Comparison of ENCODE assay signal across 1 cellular context in the genomic region with DNA sequence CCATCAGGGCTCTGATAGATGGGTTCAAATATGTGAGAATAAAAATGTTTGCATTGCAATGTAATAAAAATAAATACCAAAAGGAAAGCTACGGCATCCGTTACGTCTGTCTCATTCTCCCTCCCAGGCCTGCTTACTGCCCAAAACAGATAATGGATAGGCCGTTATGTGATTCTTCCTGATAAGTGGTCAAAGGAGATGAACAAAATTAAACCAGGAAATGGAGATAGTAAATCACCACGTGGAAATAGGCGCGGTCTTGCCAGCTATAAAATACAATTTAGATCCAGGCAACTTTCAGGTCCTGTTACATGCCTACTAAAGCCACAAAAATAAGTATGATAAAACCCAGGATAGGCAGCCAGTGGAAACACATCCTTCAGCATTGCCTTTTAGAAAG.
A peak's percentile ranks its signal among the peaks of the same experiment; 100 is the strongest.
TF ChIP-seq lines count a peak whose summit lies in the region.

No MANE protein-coding gene starts in this region.

TF ChIP-seq in K562, 482 proteins besides CTCF, POLR2A, EP300 and RAD21 (continued from another document and continues in another):
- TF ChIP-seq, protein P1, sequence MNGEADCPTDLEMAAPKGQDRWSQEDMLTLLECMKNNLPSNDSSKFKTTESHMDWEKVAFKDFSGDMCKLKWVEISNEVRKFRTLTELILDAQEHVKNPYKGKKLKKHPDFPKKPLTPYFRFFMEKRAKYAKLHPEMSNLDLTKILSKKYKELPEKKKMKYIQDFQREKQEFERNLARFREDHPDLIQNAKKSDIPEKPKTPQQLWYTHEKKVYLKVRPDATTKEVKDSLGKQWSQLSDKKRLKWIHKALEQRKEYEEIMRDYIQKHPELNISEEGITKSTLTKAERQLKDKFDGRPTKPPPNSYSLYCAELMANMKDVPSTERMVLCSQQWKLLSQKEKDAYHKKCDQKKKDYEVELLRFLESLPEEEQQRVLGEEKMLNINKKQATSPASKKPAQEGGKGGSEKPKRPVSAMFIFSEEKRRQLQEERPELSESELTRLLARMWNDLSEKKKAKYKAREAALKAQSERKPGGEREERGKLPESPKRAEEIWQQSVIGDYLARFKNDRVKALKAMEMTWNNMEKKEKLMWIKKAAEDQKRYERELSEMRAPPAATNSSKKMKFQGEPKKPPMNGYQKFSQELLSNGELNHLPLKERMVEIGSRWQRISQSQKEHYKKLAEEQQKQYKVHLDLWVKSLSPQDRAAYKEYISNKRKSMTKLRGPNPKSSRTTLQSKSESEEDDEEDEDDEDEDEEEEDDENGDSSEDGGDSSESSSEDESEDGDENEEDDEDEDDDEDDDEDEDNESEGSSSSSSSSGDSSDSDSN (IDR thresholded peaks at IDR 0.05; ENCODE audit: borderline replicate concordance in 1 of 2, low read depth in 2 of 2, low read length in 2 of 2): no peak
- TF ChIP-seq NR4A1 (CRISPR knock-in tag; IDR thresholded peaks at IDR 0.05) (no peak), NR4A1 (tag; IDR thresholded peaks at IDR 0.05) (0 out of 2 replicates have a peak, but pooled peaks have one; percentile 17), CBX5 (IDR thresholded peaks at IDR 0.05; ENCODE audit: borderline replicate concordance, low read depth) (no peak), KLF6 (CRISPR knock-in tag; IDR thresholded peaks at IDR 0.05; ENCODE audit: borderline replicate concordance) (0 out of 2 replicates have a peak, but pooled peaks have one; percentile 23), GABPA (tag; conservative IDR thresholded peaks at IDR 0.05; ENCODE audit: low read depth) (no peak), CBX3 (IDR thresholded peaks at IDR 0.05; ENCODE audit: borderline replicate concordance in 1 of 2, low read length in 2 of 2) (no peak), MYC (IDR thresholded peaks at IDR 0.05; ENCODE audit: low read depth, low read length) (peak; percentile 63), MYC (CRISPR knock-in tag; IDR thresholded peaks at IDR 0.05; ENCODE audit: borderline replicate concordance, low read depth) (no peak), EP400 (IDR thresholded peaks at IDR 0.05) (0 out of 2 replicates have a peak, but pooled peaks have one; percentile 39), TCF7 (IDR thresholded peaks at IDR 0.05; ENCODE audit: borderline replicate concordance) (no peak), POLR3A (IDR thresholded peaks at IDR 0.05; ENCODE audit: borderline replicate concordance, extremely low read depth, insufficient read depth, insufficient read length) (no peak), SAP30 (IDR thresholded peaks at IDR 0.05; ENCODE audit: borderline replicate concordance, insufficient read depth, low read depth, low read length, poor library complexity, severe bottlenecking) (no peak), YBX1 (IDR thresholded peaks at IDR 0.05) (no peak), ZNF184 (CRISPR knock-in tag; IDR thresholded peaks at IDR 0.05) (no peak), NRF1 (conservative IDR thresholded peaks at IDR 0.05 in 1 of 2, IDR thresholded peaks at IDR 0.05 in 1 of 2) (no peak), CBFA2T2 (conservative IDR thresholded peaks at IDR 0.05) (peak; percentile 51; the same call in 1 of the 2 replicates), PML (IDR thresholded peaks at IDR 0.05; ENCODE audit: low read length) (no peak), ZNF282 (CRISPR knock-in tag; IDR thresholded peaks at IDR 0.05) (no peak), SREBF2 (CRISPR knock-in tag; IDR thresholded peaks at IDR 0.05) (no peak), CHD1 (IDR thresholded peaks at IDR 0.05; ENCODE audit: low read length) (no peak), CXXC5 (CRISPR knock-in tag; IDR thresholded peaks at IDR 0.05) (peak; percentile 49), ZFPM2 (CRISPR knock-in tag; IDR thresholded peaks at IDR 0.05) (0 out of 2 replicates have a peak, but pooled peaks have one; percentile 53), NFE2 (IDR thresholded peaks at IDR 0.05; ENCODE audit: low read depth) (peak; percentile 33; the same call in 1 of the 2 replicates), SOX6 (IDR thresholded peaks at IDR 0.05) (0 out of 2 replicates have a peak, but pooled peaks have one; percentile 5), OTX1 (CRISPR knock-in tag; IDR thresholded peaks at IDR 0.05) (no peak), RBFOX2 (IDR thresholded peaks at IDR 0.05; ENCODE audit: low read depth, low read length) (no peak), WHSC1 (IDR thresholded peaks at IDR 0.05; ENCODE audit: low read length) (no peak), NELFE (IDR thresholded peaks at IDR 0.05; ENCODE audit: insufficient read depth, insufficient read length) (no peak), KLF16 (IDR thresholded peaks at IDR 0.05) (0 out of 2 replicates have a peak, but pooled peaks have one; percentile 28), ZNF507 (tag; conservative IDR thresholded peaks at IDR 0.05) (no peak), SP2 (IDR thresholded peaks at IDR 0.05; ENCODE audit: extremely low read depth, low read depth, low read length, poor library complexity, severe bottlenecking) (no peak), GATAD2A (IDR thresholded peaks at IDR 0.05) (no peak), TAF15 (IDR thresholded peaks at IDR 0.05; ENCODE audit: low read depth, low read length) (no peak), ARID2 (IDR thresholded peaks at IDR 0.05) (no peak), SMAD4 (CRISPR knock-in tag; conservative IDR thresholded peaks at IDR 0.05) (peak; percentile 12; the same call in 1 of the 2 replicates), MEIS2 (IDR thresholded peaks at IDR 0.05; ENCODE audit: partially characterized antibody) (peak; percentile 15), NCOR1 (IDR thresholded peaks at IDR 0.05) (no peak), ZNF23 (CRISPR knock-in tag; IDR thresholded peaks at IDR 0.05) (no peak), TAL1 (IDR thresholded peaks at IDR 0.05) (peak; percentile 62), ZKSCAN3 (CRISPR knock-in tag; IDR thresholded peaks at IDR 0.05) (no peak), STAT5A (IDR thresholded peaks at IDR 0.05; ENCODE audit: borderline replicate concordance, low read length) (no peak), MECOM (CRISPR knock-in tag; IDR thresholded peaks at IDR 0.05) (peak; percentile 23; the same call in 1 of the 2 replicates), GATAD2B (IDR thresholded peaks at IDR 0.05; ENCODE audit: borderline replicate concordance) (no peak), L3MBTL2 (IDR thresholded peaks at IDR 0.05) (peak; percentile 87), ZNF76 (CRISPR knock-in tag; IDR thresholded peaks at IDR 0.05; ENCODE audit: borderline replicate concordance) (0 out of 2 replicates have a peak, but pooled peaks have one; percentile 13), BHLHE40 (IDR thresholded peaks at IDR 0.05; ENCODE audit: low read length) (no peak), MYNN (IDR thresholded peaks at IDR 0.05) (no peak), MYNN (CRISPR knock-in tag; IDR thresholded peaks at IDR 0.05) (no peak), ZNF324 (CRISPR knock-in tag; IDR thresholded peaks at IDR 0.05) (no peak), EHMT2 (IDR thresholded peaks at IDR 0.05) (no peak), BACH1 (tag; IDR thresholded peaks at IDR 0.05) (no peak), ZNF175 (CRISPR knock-in tag; IDR thresholded peaks at IDR 0.05; ENCODE audit: low read depth) (0 out of 2 replicates have a peak, but pooled peaks have one; percentile 21), NR2C2 (CRISPR knock-in tag; IDR thresholded peaks at IDR 0.05) (no peak), NR2C2 (tag; IDR thresholded peaks at IDR 0.05) (0 out of 2 replicates have a peak, but pooled peaks have one; percentile 5), TCFL5 (CRISPR knock-in tag; conservative IDR thresholded peaks at IDR 0.05) (no peak), KLF1 (tag; IDR thresholded peaks at IDR 0.05) (no peak), TFAM (CRISPR knock-in tag; conservative IDR thresholded peaks at IDR 0.05) (no peak), CBX1 (IDR thresholded peaks at IDR 0.05; ENCODE audit: low read depth) (no peak), PRPF4 (IDR thresholded peaks at IDR 0.05; ENCODE audit: insufficient read depth, low read depth, low read length, poor library complexity, severe bottlenecking) (no peak)
- TF ChIP-seq, protein P2, sequence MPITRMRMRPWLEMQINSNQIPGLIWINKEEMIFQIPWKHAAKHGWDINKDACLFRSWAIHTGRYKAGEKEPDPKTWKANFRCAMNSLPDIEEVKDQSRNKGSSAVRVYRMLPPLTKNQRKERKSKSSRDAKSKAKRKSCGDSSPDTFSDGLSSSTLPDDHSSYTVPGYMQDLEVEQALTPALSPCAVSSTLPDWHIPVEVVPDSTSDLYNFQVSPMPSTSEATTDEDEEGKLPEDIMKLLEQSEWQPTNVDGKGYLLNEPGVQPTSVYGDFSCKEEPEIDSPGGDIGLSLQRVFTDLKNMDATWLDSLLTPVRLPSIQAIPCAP (CRISPR knock-in tag; IDR thresholded peaks at IDR 0.05; ENCODE audit: borderline replicate concordance): no peak
- TF ChIP-seq, protein P3, sequence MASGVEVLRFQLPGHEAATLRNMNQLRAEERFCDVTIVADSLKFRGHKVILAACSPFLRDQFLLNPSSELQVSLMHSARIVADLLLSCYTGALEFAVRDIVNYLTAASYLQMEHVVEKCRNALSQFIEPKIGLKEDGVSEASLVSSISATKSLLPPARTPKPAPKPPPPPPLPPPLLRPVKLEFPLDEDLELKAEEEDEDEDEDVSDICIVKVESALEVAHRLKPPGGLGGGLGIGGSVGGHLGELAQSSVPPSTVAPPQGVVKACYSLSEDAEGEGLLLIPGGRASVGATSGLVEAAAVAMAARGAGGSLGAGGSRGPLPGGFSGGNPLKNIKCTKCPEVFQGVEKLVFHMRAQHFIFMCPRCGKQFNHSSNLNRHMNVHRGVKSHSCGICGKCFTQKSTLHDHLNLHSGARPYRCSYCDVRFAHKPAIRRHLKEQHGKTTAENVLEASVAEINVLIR (CRISPR knock-in tag; IDR thresholded peaks at IDR 0.05): no peak
- TF ChIP-seq, protein P4, sequence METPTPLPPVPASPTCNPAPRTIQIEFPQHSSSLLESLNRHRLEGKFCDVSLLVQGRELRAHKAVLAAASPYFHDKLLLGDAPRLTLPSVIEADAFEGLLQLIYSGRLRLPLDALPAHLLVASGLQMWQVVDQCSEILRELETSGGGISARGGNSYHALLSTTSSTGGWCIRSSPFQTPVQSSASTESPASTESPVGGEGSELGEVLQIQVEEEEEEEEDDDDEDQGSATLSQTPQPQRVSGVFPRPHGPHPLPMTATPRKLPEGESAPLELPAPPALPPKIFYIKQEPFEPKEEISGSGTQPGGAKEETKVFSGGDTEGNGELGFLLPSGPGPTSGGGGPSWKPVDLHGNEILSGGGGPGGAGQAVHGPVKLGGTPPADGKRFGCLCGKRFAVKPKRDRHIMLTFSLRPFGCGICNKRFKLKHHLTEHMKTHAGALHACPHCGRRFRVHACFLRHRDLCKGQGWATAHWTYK (CRISPR knock-in tag; IDR thresholded peaks at IDR 0.05): no peak
- TF ChIP-seq, protein P5, sequence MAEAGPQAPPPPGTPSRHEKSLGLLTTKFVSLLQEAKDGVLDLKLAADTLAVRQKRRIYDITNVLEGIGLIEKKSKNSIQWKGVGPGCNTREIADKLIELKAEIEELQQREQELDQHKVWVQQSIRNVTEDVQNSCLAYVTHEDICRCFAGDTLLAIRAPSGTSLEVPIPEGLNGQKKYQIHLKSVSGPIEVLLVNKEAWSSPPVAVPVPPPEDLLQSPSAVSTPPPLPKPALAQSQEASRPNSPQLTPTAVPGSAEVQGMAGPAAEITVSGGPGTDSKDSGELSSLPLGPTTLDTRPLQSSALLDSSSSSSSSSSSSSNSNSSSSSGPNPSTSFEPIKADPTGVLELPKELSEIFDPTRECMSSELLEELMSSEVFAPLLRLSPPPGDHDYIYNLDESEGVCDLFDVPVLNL (CRISPR knock-in tag; IDR thresholded peaks at IDR 0.05; ENCODE audit: low read depth): no peak
- TF ChIP-seq, protein P6, sequence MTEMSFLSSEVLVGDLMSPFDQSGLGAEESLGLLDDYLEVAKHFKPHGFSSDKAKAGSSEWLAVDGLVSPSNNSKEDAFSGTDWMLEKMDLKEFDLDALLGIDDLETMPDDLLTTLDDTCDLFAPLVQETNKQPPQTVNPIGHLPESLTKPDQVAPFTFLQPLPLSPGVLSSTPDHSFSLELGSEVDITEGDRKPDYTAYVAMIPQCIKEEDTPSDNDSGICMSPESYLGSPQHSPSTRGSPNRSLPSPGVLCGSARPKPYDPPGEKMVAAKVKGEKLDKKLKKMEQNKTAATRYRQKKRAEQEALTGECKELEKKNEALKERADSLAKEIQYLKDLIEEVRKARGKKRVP (CRISPR knock-in tag; IDR thresholded peaks at IDR 0.05): no peak
- TF ChIP-seq, protein P7, sequence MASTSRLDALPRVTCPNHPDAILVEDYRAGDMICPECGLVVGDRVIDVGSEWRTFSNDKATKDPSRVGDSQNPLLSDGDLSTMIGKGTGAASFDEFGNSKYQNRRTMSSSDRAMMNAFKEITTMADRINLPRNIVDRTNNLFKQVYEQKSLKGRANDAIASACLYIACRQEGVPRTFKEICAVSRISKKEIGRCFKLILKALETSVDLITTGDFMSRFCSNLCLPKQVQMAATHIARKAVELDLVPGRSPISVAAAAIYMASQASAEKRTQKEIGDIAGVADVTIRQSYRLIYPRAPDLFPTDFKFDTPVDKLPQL (IDR thresholded peaks at IDR 0.05; ENCODE audit: extremely low read depth, insufficient read length): no peak
- TF ChIP-seq, protein P8, sequence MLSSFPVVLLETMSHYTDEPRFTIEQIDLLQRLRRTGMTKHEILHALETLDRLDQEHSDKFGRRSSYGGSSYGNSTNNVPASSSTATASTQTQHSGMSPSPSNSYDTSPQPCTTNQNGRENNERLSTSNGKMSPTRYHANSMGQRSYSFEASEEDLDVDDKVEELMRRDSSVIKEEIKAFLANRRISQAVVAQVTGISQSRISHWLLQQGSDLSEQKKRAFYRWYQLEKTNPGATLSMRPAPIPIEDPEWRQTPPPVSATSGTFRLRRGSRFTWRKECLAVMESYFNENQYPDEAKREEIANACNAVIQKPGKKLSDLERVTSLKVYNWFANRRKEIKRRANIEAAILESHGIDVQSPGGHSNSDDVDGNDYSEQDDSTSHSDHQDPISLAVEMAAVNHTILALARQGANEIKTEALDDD (IDR thresholded peaks at IDR 0.05): no peak
- TF ChIP-seq, protein P9, sequence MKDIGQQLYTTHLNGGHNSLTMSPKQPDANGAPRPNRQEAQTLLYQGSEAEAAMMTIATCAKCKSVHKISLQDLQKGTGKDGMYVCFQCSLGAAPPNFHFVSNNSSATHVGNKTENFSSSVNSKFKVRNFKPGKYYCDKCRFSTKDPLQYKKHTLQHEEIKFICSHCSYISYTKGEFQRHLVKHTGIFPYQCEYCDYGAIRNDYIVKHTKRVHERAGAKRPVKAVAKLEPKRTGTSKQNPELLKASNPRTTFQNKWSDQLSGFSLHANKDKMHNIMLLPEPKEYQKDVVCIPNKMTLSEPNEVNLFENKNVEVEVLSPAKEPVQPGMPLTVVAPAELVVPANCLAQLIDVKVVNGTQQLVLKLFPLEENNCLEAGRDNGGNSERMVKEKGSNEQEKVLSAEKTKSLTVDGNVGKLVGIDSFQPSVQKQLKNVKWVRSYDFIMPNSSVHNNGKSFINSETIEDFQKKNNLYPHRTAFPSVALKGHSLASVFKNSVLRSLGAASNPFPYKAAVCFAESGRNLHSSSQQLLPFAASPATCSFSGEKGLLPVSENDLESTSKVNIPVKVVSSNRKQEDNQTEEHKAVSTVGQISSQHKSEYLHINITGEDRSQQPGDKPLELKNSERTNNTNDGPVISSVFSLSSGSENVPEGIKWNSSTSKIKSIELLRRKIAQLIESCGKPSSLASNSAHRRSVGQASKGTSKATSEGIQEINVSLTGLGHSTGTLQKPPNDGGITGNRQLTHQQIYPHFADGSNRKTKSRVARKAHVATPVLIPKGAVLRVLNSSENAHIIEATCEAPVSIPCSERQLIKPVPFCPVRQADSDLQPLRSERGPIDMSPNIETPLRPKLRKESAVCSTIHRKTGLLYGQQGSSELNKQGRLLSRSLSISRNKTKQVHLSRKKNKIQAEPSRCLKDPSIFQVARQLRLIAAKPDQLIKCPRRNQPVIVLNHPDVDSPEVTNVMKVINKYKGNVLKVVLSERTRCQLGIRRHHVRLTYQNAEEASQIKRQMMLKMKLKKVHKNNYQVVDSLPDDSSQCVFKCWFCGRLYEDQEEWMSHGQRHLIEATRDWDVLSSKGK (CRISPR knock-in tag; IDR thresholded peaks at IDR 0.05): no peak
